In the genomic region with DNA sequence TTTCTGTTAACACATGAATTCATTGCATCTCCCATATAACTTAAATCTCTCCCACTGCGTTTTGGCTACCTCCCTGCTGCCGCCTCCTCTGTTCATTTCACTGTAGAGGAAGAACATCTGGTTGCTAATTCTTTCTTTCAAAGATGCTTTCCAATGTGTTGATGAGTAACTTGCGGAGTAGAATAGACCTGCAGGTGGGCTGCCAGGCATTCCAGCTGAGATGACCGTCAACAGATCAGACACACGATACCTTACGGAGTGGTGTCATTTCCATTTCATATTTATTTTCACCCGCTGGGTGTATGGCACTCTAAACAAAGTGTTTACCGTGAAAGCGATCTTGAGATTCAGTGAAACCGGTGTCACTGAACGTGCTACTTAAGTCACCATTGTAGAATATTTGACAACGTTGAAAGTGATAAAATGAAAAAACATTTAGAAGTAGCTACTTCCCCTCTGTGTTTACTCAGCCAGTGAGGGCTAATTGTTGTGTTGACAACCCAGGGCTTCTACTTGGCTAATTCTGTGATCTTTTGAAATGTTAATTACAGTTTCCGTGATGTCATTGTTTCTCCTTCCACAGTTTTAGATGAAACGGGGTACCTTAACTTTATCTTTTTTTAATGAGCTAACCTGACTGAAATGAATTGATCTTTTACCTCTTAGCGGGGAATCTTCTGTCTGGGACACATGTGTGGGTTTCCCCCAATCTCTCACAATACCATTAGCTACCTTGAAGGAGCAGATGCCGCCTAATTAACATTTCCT, we compare ENCODE assay signal across 10 cellular contexts.
DNase-seq lines count a peak whose midpoint lies in the region; ATAC-seq and TF ChIP-seq lines count a peak whose summit lies in the region.
"Had no signal": no experiment of that assay in that cellular context is flagged by ENCODE, and none has a peak within 500 bp of the region (broad histone marks: within the 10 kb centered on the region; RNA-seq: fewer than 3 reads in every experiment).

No MANE protein-coding gene starts in this region.

- peak overlapping the region; percentile 21 for H3K4me3 ChIP-seq in mesodermal cell (ENCODE audit: extremely low read depth, insufficient read depth, low read length, poor library complexity, severe bottlenecking)

- H3K27me3 Mint-ChIP-seq in activated CD8-positive, alpha-beta T cell treated with anti-CD3 and anti-CD28 coated beads for 36 hours: peaks cover 8% of the 10 kb centered on the region

- CTCF ChIA-PET in activated CD8-positive, alpha-beta T cell treated with anti-CD3 and anti-CD28 coated beads for 36 hours (lab: Charles Lee): no interaction called here

- no peak for TF ChIP-seq CTCF in activated CD8-positive, alpha-beta T cell treated with anti-CD3 and anti-CD28 coated beads for 36 hours (IDR thresholded peaks at IDR 0.05)

- intact Hi-C loops in activated CD8-positive, alpha-beta T cell treated with anti-CD3 and anti-CD28 coated beads for 36 hours (cut with micrococcal nuclease): no loop called here

- H3K4me3 Mint-ChIP-seq in activated CD8-positive, alpha-beta T cell treated with anti-CD3 and anti-CD28 coated beads for 36 hours: peak overlapping the region; percentile 31

- no peaks in the 10 kb centered on the region for H3K36me3 Mint-ChIP-seq in activated CD8-positive, alpha-beta T cell treated with anti-CD3 and anti-CD28 coated beads for 36 hours (ENCODE audit: low read depth)

- POLR2A ChIA-PET in activated CD8-positive, alpha-beta T cell treated with anti-CD3 and anti-CD28 coated beads for 36 hours (lab: Charles Lee): no interaction called here

- H3K4me1 ChIP-seq in mesodermal cell (ENCODE audit: control insufficient read depth, insufficient read depth, low read length, poor library complexity, severe bottlenecking): peaks cover 7% of the 10 kb centered on the region

- no peaks in the 10 kb centered on the region for H3K9me3 ChIP-seq in mesodermal cell (ENCODE audit: control insufficient read depth, low read length)

- H3K27ac ChIP-seq in mesodermal cell (ENCODE audit: low read depth, low read length, severe bottlenecking): no peak overlapping the region
- H3K27ac ChIP-seq: KMS-11 had no signal

- H3K36me3 ChIP-seq in mesodermal cell (ENCODE audit: control insufficient read depth, insufficient read depth, low read length): no peaks in the 10 kb centered on the region

- no peak overlapping the region for H3K27ac Mint-ChIP-seq in activated CD8-positive, alpha-beta T cell treated with anti-CD3 and anti-CD28 coated beads for 36 hours

- DNase-seq in ELF-1 (ENCODE audit: low read depth, low spot score): peak; percentile 81
- DNase-seq in activated CD8-positive, alpha-beta T cell treated with anti-CD3 and anti-CD28 coated beads for 36 hours: no peak
- no peak for DNase-seq in anterior cingulate cortex (lab: John Stamatoyannopoulos, UW)
- no peak for DNase-seq in stimulated activated CD4-positive, alpha-beta T cell treated with anti-CD3 and anti-CD28 coated beads, Interleukin-1b, Interleukin-23, amount 100 ng/mL, for 48 hours
- DNase-seq in ureter (ENCODE audit: low spot score): no peak
- DNase-seq: hypothalamus had no signal

- H3K9me3 Mint-ChIP-seq in activated CD8-positive, alpha-beta T cell treated with anti-CD3 and anti-CD28 coated beads for 36 hours: no peaks in the 10 kb centered on the region

- peaks cover 3% of the 10 kb centered on the region for H3K4me1 Mint-ChIP-seq in activated CD8-positive, alpha-beta T cell treated with anti-CD3 and anti-CD28 coated beads for 36 hours (ENCODE audit: low read depth)

- 0 to 1% methylated on average over 4 to 8 of the region's 16 CpGs for WGBS in mesodermal cell (ENCODE audit: insufficient coverage in 2 of 2), 2 experiments

- ATAC-seq in HG02623 (IDR thresholded peaks at IDR 0.05; ENCODE audit: unreplicated experiment) (peak; percentile 54), GM19467 (IDR thresholded peaks at IDR 0.05; ENCODE audit: unreplicated experiment) (no peak)
- ATAC-seq in activated CD8-positive, alpha-beta T cell treated with anti-CD3 and anti-CD28 coated beads for 36 hours: no peak
